Comparison of ENCODE assay signal across 8 cellular contexts in the genomic region with DNA sequence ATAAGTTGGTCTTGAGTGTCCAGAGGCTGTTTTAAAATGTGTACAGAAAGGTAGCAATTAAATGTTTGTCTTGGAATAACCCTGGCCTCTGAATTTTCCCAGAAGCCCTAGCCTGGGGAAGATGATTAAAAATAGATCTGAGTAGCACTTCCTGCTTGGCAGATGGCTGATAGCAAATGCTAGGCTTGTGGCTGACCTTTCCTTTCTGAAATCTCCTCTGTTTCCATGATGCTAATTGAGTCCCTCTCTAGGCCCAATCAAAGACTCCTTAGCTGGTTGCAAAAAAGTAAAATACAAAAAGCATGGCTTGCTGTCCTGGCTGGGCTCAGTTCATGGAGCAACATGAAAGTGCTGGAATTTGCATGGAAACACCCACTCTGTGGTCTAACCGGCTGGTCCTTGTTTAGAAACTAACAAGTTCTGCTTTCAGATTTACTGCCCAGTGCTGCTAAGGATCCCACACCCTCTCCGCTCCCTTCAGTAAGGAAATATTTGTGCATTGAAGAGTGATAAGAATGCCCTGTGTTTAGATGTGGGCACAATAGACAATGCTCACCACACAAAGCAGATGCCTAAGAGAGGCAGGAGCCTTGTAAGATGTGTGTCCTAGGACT. TPM values are rescaled to one million over a fixed set of nuclear protein-coding genes. Genes with fewer than 3 reads are reported as not detected.
DNase-seq lines count a peak whose midpoint lies in the region; ATAC-seq and TF ChIP-seq lines count a peak whose summit lies in the region.

No MANE protein-coding gene starts in this region.

- no peaks in the 10 kb centered on the region for H3K27me3 Mint-ChIP-seq in osteocyte (ENCODE audit: unreplicated experiment)

- peaks cover 88% of the 10 kb centered on the region for H3K4me1 Mint-ChIP-seq in osteocyte (ENCODE audit: unreplicated experiment)

- H3K4me3 Mint-ChIP-seq in osteocyte (ENCODE audit: unreplicated experiment): no peak overlapping the region

- peaks cover under 1% of the 10 kb centered on the region for H3K9me3 Mint-ChIP-seq in osteocyte (ENCODE audit: unreplicated experiment)

- H3K36me3 Mint-ChIP-seq in osteocyte (ENCODE audit: unreplicated experiment): no peaks in the 10 kb centered on the region

- in situ Hi-C loops in ACHN (cut with HindIII; ENCODE audit: low pct_ligation_motif_present, low pct_unique_long_range_greater_than_20kb, low sequenced_read_pairs): no loop called here

- no peak for TF ChIP-seq CTCF in osteocyte (IDR thresholded peaks at IDR 0.05)

- DNase-seq in GM04503 (ENCODE audit: low read depth) (peak; percentile 74), SKM-1 treated with dmso at 0.1 percent for 144 hours (lab: John Stamatoyannopoulos, UW; ENCODE audit: unreplicated experiment) (peak; percentile 76), fibroblast of gingiva (ENCODE audit: low read depth) (peak; percentile 88), osteocyte (ENCODE audit: extremely low spot score, unreplicated experiment) (no peak), NCI-H2081 treated with DMSO at 0.1 percent for 48 hours (lab: John Stamatoyannopoulos, UW) (no peak), ACHN (no peak), NCI-H128 (lab: John Stamatoyannopoulos, UW; ENCODE audit: unreplicated experiment) (no peak)

- ATAC-seq in HG02588 (IDR thresholded peaks at IDR 0.05; ENCODE audit: unreplicated experiment): peak; percentile 62

- peak overlapping the region; percentile 90 for H3K27ac Mint-ChIP-seq in osteocyte (ENCODE audit: unreplicated experiment)

RNA-seq across cellular contexts. Expression of gene YPEL2, which starts 40.8 kb away (rescaled TPM):
- total RNA-seq in osteocyte: 18.1 and 18.9 TPM in 2 replicates

Comparison
In these comparisons a context has a peak if more than half of its experiments do, and no peak if none do; other contexts are left out.
1. DNase-seq: peak in GM04503 (single experiment), SKM-1 treated with dmso at 0.1 percent for 144 hours (single experiment) and fibroblast of gingiva (single experiment); none in osteocyte (single experiment), NCI-H2081 treated with DMSO at 0.1 percent for 48 hours (single experiment), ACHN (single experiment) and NCI-H128 (single experiment).